Comparison of ENCODE assay signal across 9 cellular contexts in genomic region chr15:67185621-67186225, GRCh38.
DNase-seq lines count a peak whose midpoint lies in the region; ATAC-seq lines count a peak whose summit lies in the region.
"Had no signal": no experiment of that assay in that cellular context is flagged by ENCODE, and none has a peak within 500 bp of the region (broad histone marks: within the 10 kb centered on the region; RNA-seq: fewer than 3 reads in every experiment).

No MANE protein-coding gene starts in this region.

- no peaks in the 10 kb centered on the region for H3K27me3 Mint-ChIP-seq in activated naive CD8-positive, alpha-beta T cell treated with anti-CD3 and anti-CD28 coated beads, Interleukin-2, amount 50 U/mL, for 24 hours

- ATAC-seq in activated naive CD8-positive, alpha-beta T cell treated with anti-CD3 and anti-CD28 coated beads, Interleukin-2, amount 50 U/mL, for 24 hours: peak; percentile 67
- no peak for ATAC-seq in HG03097 (IDR thresholded peaks at IDR 0.05; ENCODE audit: low FRiP score, unreplicated experiment)

- no peak overlapping the region for H3K4me3 Mint-ChIP-seq in activated naive CD8-positive, alpha-beta T cell treated with anti-CD3 and anti-CD28 coated beads, Interleukin-2, amount 50 U/mL, for 24 hours

- peaks cover 5% of the 10 kb centered on the region for H3K36me3 Mint-ChIP-seq in activated naive CD8-positive, alpha-beta T cell treated with anti-CD3 and anti-CD28 coated beads, Interleukin-2, amount 50 U/mL, for 24 hours (ENCODE audit: low read depth)

- H3K27ac Mint-ChIP-seq in activated naive CD8-positive, alpha-beta T cell treated with anti-CD3 and anti-CD28 coated beads, Interleukin-2, amount 50 U/mL, for 24 hours: peak overlapping the region; percentile 52

- H3K4me1 Mint-ChIP-seq in activated naive CD8-positive, alpha-beta T cell treated with anti-CD3 and anti-CD28 coated beads, Interleukin-2, amount 50 U/mL, for 24 hours: peaks cover 18% of the 10 kb centered on the region

- peak; percentile 11 for DNase-seq in stimulated activated naive CD4-positive, alpha-beta T cell treated with Interleukin-2 at 50 U/mL for 16 hours (lab: John Stamatoyannopoulos, UW)
- DNase-seq in stimulated activated naive CD4-positive, alpha-beta T cell (lab: John Stamatoyannopoulos, UW): no peak
- DNase-seq in activated naive CD8-positive, alpha-beta T cell treated with anti-CD3 and anti-CD28 coated beads, Interleukin-2, amount 50 U/mL, for 24 hours: peak; percentile 30
- peak; percentile 71 for DNase-seq in mesenteric fat pad (ENCODE audit: low spot score)
- DNase-seq in stimulated activated CD4-positive, alpha-beta T cell treated with anti-CD3 and anti-CD28 coated beads, Interleukin-15, amount 100 ng/mL, for 24 hours: no peak
- DNase-seq in NCI-H1092 (lab: John Stamatoyannopoulos, UW): no peak
- no peak for DNase-seq in NCI-H748 (lab: John Stamatoyannopoulos, UW; ENCODE audit: unreplicated experiment)
- DNase-seq: DMS153 had no signal

- H3K9me3 Mint-ChIP-seq in activated naive CD8-positive, alpha-beta T cell treated with anti-CD3 and anti-CD28 coated beads, Interleukin-2, amount 50 U/mL, for 24 hours: no peaks in the 10 kb centered on the region

Comparison
In these comparisons a context has a peak if more than half of its experiments do, and no peak if none do; other contexts are left out.
1. DNase-seq: peak in stimulated activated naive CD4-positive, alpha-beta T cell treated with Interleukin-2 at 50 U/mL for 16 hours (single experiment), activated naive CD8-positive, alpha-beta T cell treated with anti-CD3 and anti-CD28 coated beads, Interleukin-2, amount 50 U/mL, for 24 hours (single experiment) and mesenteric fat pad (single experiment); none in stimulated activated naive CD4-positive, alpha-beta T cell (0 of 6), stimulated activated CD4-positive, alpha-beta T cell treated with anti-CD3 and anti-CD28 coated beads, Interleukin-15, amount 100 ng/mL, for 24 hours (single experiment), NCI-H1092 (single experiment) and NCI-H748 (single experiment).